ENCODE assay signal across 2 cellular contexts in the genomic region with DNA sequence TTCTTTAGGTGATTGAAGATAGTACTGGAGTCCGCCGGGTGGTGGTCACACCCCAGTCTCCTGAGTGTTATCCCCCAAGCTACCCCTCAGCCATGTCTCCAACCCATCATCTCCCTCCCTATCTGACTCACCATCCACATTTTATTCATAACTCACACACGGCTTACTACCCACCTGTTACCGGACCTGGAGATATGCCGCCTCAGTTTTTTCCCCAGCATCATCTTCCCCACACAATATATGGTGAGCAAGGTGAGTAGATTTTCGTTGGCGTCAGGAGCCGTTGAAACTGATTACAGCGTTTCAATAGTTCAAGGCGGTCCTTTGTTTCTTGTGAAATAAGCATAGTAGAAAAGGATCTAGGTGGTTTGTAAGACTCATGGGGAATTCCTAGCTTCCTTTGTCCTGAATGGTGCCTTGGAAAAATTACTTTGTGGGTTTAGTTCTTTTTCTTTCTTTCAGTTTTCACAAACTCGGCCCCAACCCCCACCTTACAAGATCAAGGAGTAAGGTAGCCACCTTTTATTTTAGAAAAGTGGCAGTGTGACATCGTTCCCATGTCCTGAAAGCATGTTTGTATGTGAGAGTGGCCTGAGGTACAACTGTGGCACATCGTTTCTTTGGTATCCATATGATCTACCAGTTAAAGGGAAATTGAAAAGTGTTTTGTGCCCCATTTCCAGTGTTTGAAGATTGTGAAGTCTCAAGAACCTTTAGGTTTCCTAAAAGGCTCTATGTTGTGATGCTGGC.
TF ChIP-seq lines count a peak whose summit lies in the region.

No MANE protein-coding gene starts in this region.

TF ChIP-seq in GM23338, 12 proteins besides CTCF, POLR2A, EP300 and RAD21 (continues in another document):
- no peak for TF ChIP-seq EZH2phosphoT487 (IDR thresholded peaks at IDR 0.05; ENCODE audit: unreplicated experiment)
- TF ChIP-seq NANOG (IDR thresholded peaks at IDR 0.05; ENCODE audit: borderline replicate concordance), result no peak
- no peak for TF ChIP-seq EZH2 (IDR thresholded peaks at IDR 0.05; ENCODE audit: low read depth, unreplicated experiment)
- TF ChIP-seq STAT1 (IDR thresholded peaks at IDR 0.05; ENCODE audit: unreplicated experiment), result no peak
- no peak for TF ChIP-seq CREB1 (CRISPR knock-in tag; IDR thresholded peaks at IDR 0.05; ENCODE audit: low read depth)
- TF ChIP-seq JUNB (IDR thresholded peaks at IDR 0.05; ENCODE audit: unreplicated experiment), result no peak
- no peak for TF ChIP-seq ZNF331 (CRISPR knock-in tag; IDR thresholded peaks at IDR 0.05; ENCODE audit: low read depth)
- no peak for TF ChIP-seq ZNF114 (CRISPR knock-in tag; IDR thresholded peaks at IDR 0.05)
- TF ChIP-seq, protein P1, sequence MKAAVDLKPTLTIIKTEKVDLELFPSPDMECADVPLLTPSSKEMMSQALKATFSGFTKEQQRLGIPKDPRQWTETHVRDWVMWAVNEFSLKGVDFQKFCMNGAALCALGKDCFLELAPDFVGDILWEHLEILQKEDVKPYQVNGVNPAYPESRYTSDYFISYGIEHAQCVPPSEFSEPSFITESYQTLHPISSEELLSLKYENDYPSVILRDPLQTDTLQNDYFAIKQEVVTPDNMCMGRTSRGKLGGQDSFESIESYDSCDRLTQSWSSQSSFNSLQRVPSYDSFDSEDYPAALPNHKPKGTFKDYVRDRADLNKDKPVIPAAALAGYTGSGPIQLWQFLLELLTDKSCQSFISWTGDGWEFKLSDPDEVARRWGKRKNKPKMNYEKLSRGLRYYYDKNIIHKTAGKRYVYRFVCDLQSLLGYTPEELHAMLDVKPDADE (IDR thresholded peaks at IDR 0.05), result no peak
- no peak for TF ChIP-seq POLR2AphosphoS5 (IDR thresholded peaks at IDR 0.05; ENCODE audit: low read depth)
- TF ChIP-seq, protein P2, sequence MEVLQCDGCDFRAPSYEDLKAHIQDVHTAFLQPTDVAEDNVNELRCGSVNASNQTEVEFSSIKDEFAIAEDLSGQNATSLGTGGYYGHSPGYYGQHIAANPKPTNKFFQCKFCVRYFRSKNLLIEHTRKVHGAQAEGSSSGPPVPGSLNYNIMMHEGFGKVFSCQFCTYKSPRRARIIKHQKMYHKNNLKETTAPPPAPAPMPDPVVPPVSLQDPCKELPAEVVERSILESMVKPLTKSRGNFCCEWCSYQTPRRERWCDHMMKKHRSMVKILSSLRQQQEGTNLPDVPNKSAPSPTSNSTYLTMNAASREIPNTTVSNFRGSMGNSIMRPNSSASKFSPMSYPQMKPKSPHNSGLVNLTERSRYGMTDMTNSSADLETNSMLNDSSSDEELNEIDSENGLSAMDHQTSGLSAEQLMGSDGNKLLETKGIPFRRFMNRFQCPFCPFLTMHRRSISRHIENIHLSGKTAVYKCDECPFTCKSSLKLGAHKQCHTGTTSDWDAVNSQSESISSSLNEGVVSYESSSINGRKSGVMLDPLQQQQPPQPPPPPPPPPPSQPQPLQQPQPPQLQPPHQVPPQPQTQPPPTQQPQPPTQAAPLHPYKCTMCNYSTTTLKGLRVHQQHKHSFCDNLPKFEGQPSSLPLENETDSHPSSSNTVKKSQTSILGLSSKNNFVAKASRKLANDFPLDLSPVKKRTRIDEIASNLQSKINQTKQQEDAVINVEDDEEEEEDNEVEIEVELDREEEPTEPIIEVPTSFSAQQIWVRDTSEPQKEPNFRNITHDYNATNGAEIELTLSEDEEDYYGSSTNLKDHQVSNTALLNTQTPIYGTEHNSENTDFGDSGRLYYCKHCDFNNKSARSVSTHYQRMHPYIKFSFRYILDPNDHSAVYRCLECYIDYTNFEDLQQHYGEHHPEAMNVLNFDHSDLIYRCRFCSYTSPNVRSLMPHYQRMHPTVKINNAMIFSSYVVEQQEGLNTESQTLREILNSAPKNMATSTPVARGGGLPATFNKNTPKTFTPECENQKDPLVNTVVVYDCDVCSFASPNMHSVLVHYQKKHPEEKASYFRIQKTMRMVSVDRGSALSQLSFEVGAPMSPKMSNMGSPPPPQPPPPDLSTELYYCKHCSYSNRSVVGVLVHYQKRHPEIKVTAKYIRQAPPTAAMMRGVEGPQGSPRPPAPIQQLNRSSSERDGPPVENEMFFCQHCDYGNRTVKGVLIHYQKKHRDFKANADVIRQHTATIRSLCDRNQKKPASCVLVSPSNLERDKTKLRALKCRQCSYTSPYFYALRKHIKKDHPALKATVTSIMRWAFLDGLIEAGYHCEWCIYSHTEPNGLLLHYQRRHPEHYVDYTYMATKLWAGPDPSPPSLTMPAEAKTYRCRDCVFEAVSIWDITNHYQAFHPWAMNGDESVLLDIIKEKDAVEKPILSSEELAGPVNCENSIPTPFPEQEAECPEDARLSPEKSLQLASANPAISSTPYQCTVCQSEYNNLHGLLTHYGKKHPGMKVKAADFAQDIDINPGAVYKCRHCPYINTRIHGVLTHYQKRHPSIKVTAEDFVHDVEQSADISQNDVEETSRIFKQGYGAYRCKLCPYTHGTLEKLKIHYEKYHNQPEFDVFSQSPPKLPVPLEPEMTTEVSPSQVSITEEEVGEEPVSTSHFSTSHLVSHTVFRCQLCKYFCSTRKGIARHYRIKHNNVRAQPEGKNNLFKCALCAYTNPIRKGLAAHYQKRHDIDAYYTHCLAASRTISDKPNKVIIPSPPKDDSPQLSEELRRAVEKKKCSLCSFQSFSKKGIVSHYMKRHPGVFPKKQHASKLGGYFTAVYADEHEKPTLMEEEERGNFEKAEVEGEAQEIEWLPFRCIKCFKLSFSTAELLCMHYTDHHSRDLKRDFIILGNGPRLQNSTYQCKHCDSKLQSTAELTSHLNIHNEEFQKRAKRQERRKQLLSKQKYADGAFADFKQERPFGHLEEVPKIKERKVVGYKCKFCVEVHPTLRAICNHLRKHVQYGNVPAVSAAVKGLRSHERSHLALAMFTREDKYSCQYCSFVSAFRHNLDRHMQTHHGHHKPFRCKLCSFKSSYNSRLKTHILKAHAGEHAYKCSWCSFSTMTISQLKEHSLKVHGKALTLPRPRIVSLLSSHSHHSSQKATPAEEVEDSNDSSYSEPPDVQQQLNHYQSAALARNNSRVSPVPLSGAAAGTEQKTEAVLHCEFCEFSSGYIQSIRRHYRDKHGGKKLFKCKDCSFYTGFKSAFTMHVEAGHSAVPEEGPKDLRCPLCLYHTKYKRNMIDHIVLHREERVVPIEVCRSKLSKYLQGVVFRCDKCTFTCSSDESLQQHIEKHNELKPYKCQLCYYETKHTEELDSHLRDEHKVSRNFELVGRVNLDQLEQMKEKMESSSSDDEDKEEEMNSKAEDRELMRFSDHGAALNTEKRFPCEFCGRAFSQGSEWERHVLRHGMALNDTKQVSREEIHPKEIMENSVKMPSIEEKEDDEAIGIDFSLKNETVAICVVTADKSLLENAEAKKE (CRISPR knock-in tag; IDR thresholded peaks at IDR 0.05), result no peak

TF ChIP-seq in H1, 55 proteins besides CTCF, POLR2A, EP300 and RAD21:
- TF ChIP-seq CBX8 (IDR thresholded peaks at IDR 0.05; ENCODE audit: borderline replicate concordance, low read depth, low read length) (no peak), CBX5 (IDR thresholded peaks at IDR 0.05; ENCODE audit: low read depth, low read length) (no peak), SP1 (IDR thresholded peaks at IDR 0.05; ENCODE audit: low read depth, low read length) (no peak), BRCA1 (IDR thresholded peaks at IDR 0.05; ENCODE audit: low read depth, low read length) (no peak)
TF ChIP-seq in H1: peak in this region for 0.
